ENCODE assay signal across 1 cellular context in the genomic region with DNA sequence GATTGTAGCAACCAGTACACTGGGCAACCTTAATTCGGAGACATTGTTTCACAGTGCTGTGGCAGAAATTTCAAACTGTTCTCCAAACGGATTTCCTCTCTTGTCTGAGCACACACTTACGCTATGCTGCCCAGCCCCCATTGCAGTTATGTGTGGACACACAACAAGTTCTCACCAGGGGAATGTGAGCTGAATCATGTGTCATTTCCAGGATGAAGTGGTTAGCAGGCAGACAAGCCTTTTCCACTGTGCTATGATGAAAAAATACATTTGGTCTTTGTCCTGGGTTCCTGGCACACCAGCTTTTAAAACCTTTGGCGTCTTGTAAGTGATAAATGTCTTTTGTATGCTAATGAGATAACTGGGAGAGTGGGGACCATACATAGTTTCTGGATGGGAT.
TF ChIP-seq lines count a peak whose summit lies in the region.

No MANE protein-coding gene starts in this region.

TF ChIP-seq in GM23338, 12 proteins besides CTCF, POLR2A, EP300 and RAD21 (continued from another document):
- TF ChIP-seq, protein P1, sequence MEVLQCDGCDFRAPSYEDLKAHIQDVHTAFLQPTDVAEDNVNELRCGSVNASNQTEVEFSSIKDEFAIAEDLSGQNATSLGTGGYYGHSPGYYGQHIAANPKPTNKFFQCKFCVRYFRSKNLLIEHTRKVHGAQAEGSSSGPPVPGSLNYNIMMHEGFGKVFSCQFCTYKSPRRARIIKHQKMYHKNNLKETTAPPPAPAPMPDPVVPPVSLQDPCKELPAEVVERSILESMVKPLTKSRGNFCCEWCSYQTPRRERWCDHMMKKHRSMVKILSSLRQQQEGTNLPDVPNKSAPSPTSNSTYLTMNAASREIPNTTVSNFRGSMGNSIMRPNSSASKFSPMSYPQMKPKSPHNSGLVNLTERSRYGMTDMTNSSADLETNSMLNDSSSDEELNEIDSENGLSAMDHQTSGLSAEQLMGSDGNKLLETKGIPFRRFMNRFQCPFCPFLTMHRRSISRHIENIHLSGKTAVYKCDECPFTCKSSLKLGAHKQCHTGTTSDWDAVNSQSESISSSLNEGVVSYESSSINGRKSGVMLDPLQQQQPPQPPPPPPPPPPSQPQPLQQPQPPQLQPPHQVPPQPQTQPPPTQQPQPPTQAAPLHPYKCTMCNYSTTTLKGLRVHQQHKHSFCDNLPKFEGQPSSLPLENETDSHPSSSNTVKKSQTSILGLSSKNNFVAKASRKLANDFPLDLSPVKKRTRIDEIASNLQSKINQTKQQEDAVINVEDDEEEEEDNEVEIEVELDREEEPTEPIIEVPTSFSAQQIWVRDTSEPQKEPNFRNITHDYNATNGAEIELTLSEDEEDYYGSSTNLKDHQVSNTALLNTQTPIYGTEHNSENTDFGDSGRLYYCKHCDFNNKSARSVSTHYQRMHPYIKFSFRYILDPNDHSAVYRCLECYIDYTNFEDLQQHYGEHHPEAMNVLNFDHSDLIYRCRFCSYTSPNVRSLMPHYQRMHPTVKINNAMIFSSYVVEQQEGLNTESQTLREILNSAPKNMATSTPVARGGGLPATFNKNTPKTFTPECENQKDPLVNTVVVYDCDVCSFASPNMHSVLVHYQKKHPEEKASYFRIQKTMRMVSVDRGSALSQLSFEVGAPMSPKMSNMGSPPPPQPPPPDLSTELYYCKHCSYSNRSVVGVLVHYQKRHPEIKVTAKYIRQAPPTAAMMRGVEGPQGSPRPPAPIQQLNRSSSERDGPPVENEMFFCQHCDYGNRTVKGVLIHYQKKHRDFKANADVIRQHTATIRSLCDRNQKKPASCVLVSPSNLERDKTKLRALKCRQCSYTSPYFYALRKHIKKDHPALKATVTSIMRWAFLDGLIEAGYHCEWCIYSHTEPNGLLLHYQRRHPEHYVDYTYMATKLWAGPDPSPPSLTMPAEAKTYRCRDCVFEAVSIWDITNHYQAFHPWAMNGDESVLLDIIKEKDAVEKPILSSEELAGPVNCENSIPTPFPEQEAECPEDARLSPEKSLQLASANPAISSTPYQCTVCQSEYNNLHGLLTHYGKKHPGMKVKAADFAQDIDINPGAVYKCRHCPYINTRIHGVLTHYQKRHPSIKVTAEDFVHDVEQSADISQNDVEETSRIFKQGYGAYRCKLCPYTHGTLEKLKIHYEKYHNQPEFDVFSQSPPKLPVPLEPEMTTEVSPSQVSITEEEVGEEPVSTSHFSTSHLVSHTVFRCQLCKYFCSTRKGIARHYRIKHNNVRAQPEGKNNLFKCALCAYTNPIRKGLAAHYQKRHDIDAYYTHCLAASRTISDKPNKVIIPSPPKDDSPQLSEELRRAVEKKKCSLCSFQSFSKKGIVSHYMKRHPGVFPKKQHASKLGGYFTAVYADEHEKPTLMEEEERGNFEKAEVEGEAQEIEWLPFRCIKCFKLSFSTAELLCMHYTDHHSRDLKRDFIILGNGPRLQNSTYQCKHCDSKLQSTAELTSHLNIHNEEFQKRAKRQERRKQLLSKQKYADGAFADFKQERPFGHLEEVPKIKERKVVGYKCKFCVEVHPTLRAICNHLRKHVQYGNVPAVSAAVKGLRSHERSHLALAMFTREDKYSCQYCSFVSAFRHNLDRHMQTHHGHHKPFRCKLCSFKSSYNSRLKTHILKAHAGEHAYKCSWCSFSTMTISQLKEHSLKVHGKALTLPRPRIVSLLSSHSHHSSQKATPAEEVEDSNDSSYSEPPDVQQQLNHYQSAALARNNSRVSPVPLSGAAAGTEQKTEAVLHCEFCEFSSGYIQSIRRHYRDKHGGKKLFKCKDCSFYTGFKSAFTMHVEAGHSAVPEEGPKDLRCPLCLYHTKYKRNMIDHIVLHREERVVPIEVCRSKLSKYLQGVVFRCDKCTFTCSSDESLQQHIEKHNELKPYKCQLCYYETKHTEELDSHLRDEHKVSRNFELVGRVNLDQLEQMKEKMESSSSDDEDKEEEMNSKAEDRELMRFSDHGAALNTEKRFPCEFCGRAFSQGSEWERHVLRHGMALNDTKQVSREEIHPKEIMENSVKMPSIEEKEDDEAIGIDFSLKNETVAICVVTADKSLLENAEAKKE (CRISPR knock-in tag; IDR thresholded peaks at IDR 0.05): no peak
- TF ChIP-seq JUNB (IDR thresholded peaks at IDR 0.05; ENCODE audit: unreplicated experiment) (no peak), NANOG (IDR thresholded peaks at IDR 0.05; ENCODE audit: borderline replicate concordance) (no peak), ZNF331 (CRISPR knock-in tag; IDR thresholded peaks at IDR 0.05; ENCODE audit: low read depth) (no peak), CREB1 (CRISPR knock-in tag; IDR thresholded peaks at IDR 0.05; ENCODE audit: low read depth) (no peak), EZH2 (IDR thresholded peaks at IDR 0.05; ENCODE audit: low read depth, unreplicated experiment) (no peak), POLR2AphosphoS5 (IDR thresholded peaks at IDR 0.05; ENCODE audit: low read depth) (no peak), ZNF114 (CRISPR knock-in tag; IDR thresholded peaks at IDR 0.05) (no peak)
- TF ChIP-seq, protein P2, sequence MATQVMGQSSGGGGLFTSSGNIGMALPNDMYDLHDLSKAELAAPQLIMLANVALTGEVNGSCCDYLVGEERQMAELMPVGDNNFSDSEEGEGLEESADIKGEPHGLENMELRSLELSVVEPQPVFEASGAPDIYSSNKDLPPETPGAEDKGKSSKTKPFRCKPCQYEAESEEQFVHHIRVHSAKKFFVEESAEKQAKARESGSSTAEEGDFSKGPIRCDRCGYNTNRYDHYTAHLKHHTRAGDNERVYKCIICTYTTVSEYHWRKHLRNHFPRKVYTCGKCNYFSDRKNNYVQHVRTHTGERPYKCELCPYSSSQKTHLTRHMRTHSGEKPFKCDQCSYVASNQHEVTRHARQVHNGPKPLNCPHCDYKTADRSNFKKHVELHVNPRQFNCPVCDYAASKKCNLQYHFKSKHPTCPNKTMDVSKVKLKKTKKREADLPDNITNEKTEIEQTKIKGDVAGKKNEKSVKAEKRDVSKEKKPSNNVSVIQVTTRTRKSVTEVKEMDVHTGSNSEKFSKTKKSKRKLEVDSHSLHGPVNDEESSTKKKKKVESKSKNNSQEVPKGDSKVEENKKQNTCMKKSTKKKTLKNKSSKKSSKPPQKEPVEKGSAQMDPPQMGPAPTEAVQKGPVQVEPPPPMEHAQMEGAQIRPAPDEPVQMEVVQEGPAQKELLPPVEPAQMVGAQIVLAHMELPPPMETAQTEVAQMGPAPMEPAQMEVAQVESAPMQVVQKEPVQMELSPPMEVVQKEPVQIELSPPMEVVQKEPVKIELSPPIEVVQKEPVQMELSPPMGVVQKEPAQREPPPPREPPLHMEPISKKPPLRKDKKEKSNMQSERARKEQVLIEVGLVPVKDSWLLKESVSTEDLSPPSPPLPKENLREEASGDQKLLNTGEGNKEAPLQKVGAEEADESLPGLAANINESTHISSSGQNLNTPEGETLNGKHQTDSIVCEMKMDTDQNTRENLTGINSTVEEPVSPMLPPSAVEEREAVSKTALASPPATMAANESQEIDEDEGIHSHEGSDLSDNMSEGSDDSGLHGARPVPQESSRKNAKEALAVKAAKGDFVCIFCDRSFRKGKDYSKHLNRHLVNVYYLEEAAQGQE (IDR thresholded peaks at IDR 0.05; ENCODE audit: unreplicated experiment): no peak
